ENCODE assay signal across 19 cellular contexts in the genomic region with DNA sequence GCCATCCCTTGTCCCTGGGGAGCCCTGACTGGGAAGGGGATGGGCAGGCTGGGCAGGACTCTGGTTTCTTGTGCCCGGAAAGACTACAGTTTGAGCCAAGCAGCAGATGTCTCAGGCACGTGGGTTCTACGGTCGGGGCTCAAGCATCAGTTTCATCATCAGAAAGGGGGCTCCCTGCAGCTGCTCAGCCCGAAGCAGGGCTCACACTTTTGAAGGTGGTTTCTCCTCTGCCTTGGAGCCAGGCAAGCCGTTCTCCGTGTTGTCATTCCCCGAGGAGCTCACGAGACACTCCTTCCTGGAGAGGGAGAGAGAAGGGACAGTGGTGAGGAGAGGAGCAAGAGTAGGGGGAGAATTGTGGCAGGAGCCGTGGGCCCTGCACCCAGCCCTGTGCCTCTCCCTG. TPM values are rescaled to one million over a fixed set of nuclear protein-coding genes. Genes with fewer than 3 reads are reported as not detected.
DNase-seq lines count a peak whose midpoint lies in the region; ATAC-seq and TF ChIP-seq lines count a peak whose summit lies in the region.
"Had no signal": no experiment of that assay in that cellular context is flagged by ENCODE, and none has a peak within 500 bp of the region (broad histone marks: within the 10 kb centered on the region; RNA-seq: fewer than 3 reads in every experiment).

No MANE protein-coding gene starts in this region.

- in situ Hi-C loops in Panc1 (cut with HindIII; ENCODE audit: low pct_unique_long_range_greater_than_20kb, low sequenced_read_pairs): no loop called here

- no peak overlapping the region for H3K27ac ChIP-seq in Panc1 (ENCODE audit: low read length)
- no peak overlapping the region for H3K27ac ChIP-seq in upper lobe of right lung
- H3K27ac ChIP-seq: BLaER1 had no signal

- H3K27me3 ChIP-seq in Panc1 (ENCODE audit: control insufficient read depth, insufficient read depth, low read length) (peaks cover 10% of the 10 kb centered on the region; the same call in 1 of the 2 replicates), upper lobe of right lung (peaks cover 9% of the 10 kb centered on the region)
- H3K27me3 ChIP-seq: BLaER1 had no signal

- H3K4me3 Mint-ChIP-seq in activated naive CD8-positive, alpha-beta T cell treated with anti-CD3 and anti-CD28 coated beads, Interleukin-2, amount 50 U/mL, for 24 hours: no peak overlapping the region
- no peak overlapping the region for H3K4me3 Mint-ChIP-seq in activated naive CD8-positive, alpha-beta T cell treated with anti-CD3 and anti-CD28 coated beads for 36 hours
- no peak overlapping the region for H3K4me3 Mint-ChIP-seq in T-helper 17 cell
- H3K4me3 Mint-ChIP-seq: CD14-positive monocyte; CD4-positive, alpha-beta memory T cell; GM23338 had no signal

- H3K9me3 Mint-ChIP-seq in activated naive CD8-positive, alpha-beta T cell treated with anti-CD3 and anti-CD28 coated beads, Interleukin-2, amount 50 U/mL, for 24 hours: no peaks in the 10 kb centered on the region
- no peaks in the 10 kb centered on the region for H3K9me3 Mint-ChIP-seq in activated naive CD8-positive, alpha-beta T cell treated with anti-CD3 and anti-CD28 coated beads for 36 hours
- H3K9me3 Mint-ChIP-seq: CD4-positive, alpha-beta memory T cell; GM23338 had no signal

- TF ChIP-seq CTCF in Panc1 (IDR thresholded peaks at IDR 0.05): no peak
- no peak for TF ChIP-seq CTCF in upper lobe of right lung (IDR thresholded peaks at IDR 0.05)

- H3K4me1 ChIP-seq in Panc1 (ENCODE audit: control insufficient read depth, insufficient read depth, low read length): no peaks in the 10 kb centered on the region
- H3K4me1 ChIP-seq in upper lobe of right lung: no peaks in the 10 kb centered on the region
- H3K4me1 ChIP-seq: BLaER1 had no signal

- CTCF ChIA-PET in Panc1 (lab: Charles Lee): no interaction called here

- H3K9me3 ChIP-seq in Panc1 (ENCODE audit: control insufficient read depth, insufficient read depth, low read depth, low read length) (no peaks in the 10 kb centered on the region), upper lobe of right lung (no peaks in the 10 kb centered on the region), T-helper 17 cell (ENCODE audit: control insufficient read depth, low read length, poor library complexity, severe bottlenecking) (no peaks in the 10 kb centered on the region)
- H3K9me3 ChIP-seq: BLaER1 had no signal

- no peaks in the 10 kb centered on the region for H3K36me3 ChIP-seq in Panc1 (ENCODE audit: control insufficient read depth, insufficient read depth, low read length)
- H3K36me3 ChIP-seq in upper lobe of right lung: no peaks in the 10 kb centered on the region
- H3K36me3 ChIP-seq: BLaER1 had no signal

- no peak overlapping the region for H3K27ac Mint-ChIP-seq in activated naive CD8-positive, alpha-beta T cell treated with anti-CD3 and anti-CD28 coated beads, Interleukin-2, amount 50 U/mL, for 24 hours
- no peak overlapping the region for H3K27ac Mint-ChIP-seq in activated naive CD8-positive, alpha-beta T cell treated with anti-CD3 and anti-CD28 coated beads for 36 hours
- no peak overlapping the region for H3K27ac Mint-ChIP-seq in T-helper 17 cell
- H3K27ac Mint-ChIP-seq: CD14-positive monocyte, GM23338 had no signal

- DNase-seq in activated naive CD8-positive, alpha-beta T cell treated with anti-CD3 and anti-CD28 coated beads, Interleukin-2, amount 50 U/mL, for 24 hours: no peak
- DNase-seq in activated naive CD8-positive, alpha-beta T cell treated with anti-CD3 and anti-CD28 coated beads for 36 hours: no peak
- DNase-seq in Panc1 (ENCODE audit: low read depth, low spot score): no peak
- peak; percentile 74 for DNase-seq in posterior vena cava (ENCODE audit: low spot score)
- DNase-seq in upper lobe of right lung: peak; percentile 52
- DNase-seq in activated CD4-positive, alpha-beta T cell treated with anti-CD3 and anti-CD28 coated beads, Interleukin-2, amount 50 U/mL, for 48 hours: no peak
- DNase-seq in T-helper 17 cell: no peak
- DNase-seq: 8988T; CD4-positive, alpha-beta memory T cell; DMS79; GDM1; HCEC 1CT had no signal

- no peaks in the 10 kb centered on the region for H3K36me3 Mint-ChIP-seq in activated naive CD8-positive, alpha-beta T cell treated with anti-CD3 and anti-CD28 coated beads, Interleukin-2, amount 50 U/mL, for 24 hours (ENCODE audit: low read depth)
- no peaks in the 10 kb centered on the region for H3K36me3 Mint-ChIP-seq in activated naive CD8-positive, alpha-beta T cell treated with anti-CD3 and anti-CD28 coated beads for 36 hours
- H3K36me3 Mint-ChIP-seq in T-helper 17 cell (ENCODE audit: low read depth): peaks cover 1% of the 10 kb centered on the region
- H3K36me3 Mint-ChIP-seq: CD14-positive monocyte; CD4-positive, alpha-beta memory T cell had no signal

- no peaks in the 10 kb centered on the region for H3K4me1 Mint-ChIP-seq in activated naive CD8-positive, alpha-beta T cell treated with anti-CD3 and anti-CD28 coated beads, Interleukin-2, amount 50 U/mL, for 24 hours
- no peaks in the 10 kb centered on the region for H3K4me1 Mint-ChIP-seq in activated naive CD8-positive, alpha-beta T cell treated with anti-CD3 and anti-CD28 coated beads for 36 hours
- H3K4me1 Mint-ChIP-seq in T-helper 17 cell: peaks cover 3% of the 10 kb centered on the region
- H3K4me1 Mint-ChIP-seq: CD4-positive, alpha-beta memory T cell had no signal

- intact Hi-C loops in Panc1 (cut with micrococcal nuclease; ENCODE audit: unreplicated experiment) (no loop called here), posterior vena cava (cut with DNase I) (no loop called here), upper lobe of right lung (cut with DNase I) (no loop called here)

- H3K4me3 ChIP-seq in Panc1 (ENCODE audit: low read depth in 2 of 2, low read length in 2 of 2) (no peak overlapping the region), upper lobe of right lung (no peak overlapping the region)
- H3K4me3 ChIP-seq: BLaER1, GM23338 had no signal

- BruUV-seq in Panc1 (replicated peaks; lab: Mats Ljungman, UMichigan): no TSS peak

- peaks cover 29% of the 10 kb centered on the region for H3K27me3 Mint-ChIP-seq in activated naive CD8-positive, alpha-beta T cell treated with anti-CD3 and anti-CD28 coated beads, Interleukin-2, amount 50 U/mL, for 24 hours
- peaks cover 19% of the 10 kb centered on the region for H3K27me3 Mint-ChIP-seq in activated naive CD8-positive, alpha-beta T cell treated with anti-CD3 and anti-CD28 coated beads for 36 hours
- peaks cover 60% of the 10 kb centered on the region for H3K27me3 Mint-ChIP-seq in T-helper 17 cell

- peak; percentile 7 for ATAC-seq in activated naive CD8-positive, alpha-beta T cell treated with anti-CD3 and anti-CD28 coated beads, Interleukin-2, amount 50 U/mL, for 24 hours
- ATAC-seq in Panc1 (peak; percentile 20; the same call in 1 of the 2 replicates), upper lobe of right lung (no peak), T-helper 17 cell (no peak)
- ATAC-seq: GM23338 had no signal

- POLR2A ChIA-PET in Panc1 (lab: Charles Lee): no interaction called here

RNA-seq across cellular contexts. Expression of a gene that starts 15.8 kb away (rescaled TPM):
- under 1 TPM; 0.41 to 0.58 TPM for total RNA-seq in activated naive CD8-positive, alpha-beta T cell treated with anti-CD3 and anti-CD28 coated beads for 36 hours
- total RNA-seq in Panc1 (2021; ENCODE audit: unreplicated experiment): 0.33 TPM
- polyA plus RNA-seq in Panc1 (2012; ENCODE audit: insufficient read length): not detected
- 1 to 10 TPM; 3.5 to 9.8 TPM for total RNA-seq in posterior vena cava
- total RNA-seq in upper lobe of right lung: 7.2 TPM
- total RNA-seq in T-helper 17 cell: not detected
- total RNA-seq: CD4-positive, alpha-beta memory T cell; HT-29 had no signal
- polyA plus RNA-seq: CD14-positive monocyte; CD4-positive, alpha-beta memory T cell had no signal

RNA-seq across cellular contexts. Expression of a gene that starts 39.6 kb away (rescaled TPM):
- not detected for total RNA-seq in activated naive CD8-positive, alpha-beta T cell treated with anti-CD3 and anti-CD28 coated beads for 36 hours
- total RNA-seq in Panc1 (2021; ENCODE audit: unreplicated experiment) (not detected), posterior vena cava (1 to 10 TPM in 1 of 2 donors, under 1 TPM in 1; 0.14 to 1.4 TPM), upper lobe of right lung (2.5 TPM), T-helper 17 cell (not detected)
- not detected for polyA plus RNA-seq in Panc1 (2012; ENCODE audit: insufficient read length)
- total RNA-seq: A673; CD4-positive, alpha-beta memory T cell; Daoy; HT-29 had no signal
- polyA plus RNA-seq: CD14-positive monocyte; CD4-positive, alpha-beta memory T cell; GM23338 had no signal

RNA-seq across cellular contexts. Expression of a gene that starts 50.1 kb away (rescaled TPM):
- total RNA-seq in activated naive CD8-positive, alpha-beta T cell treated with anti-CD3 and anti-CD28 coated beads for 36 hours: not detected
- total RNA-seq in Panc1 (2021; ENCODE audit: unreplicated experiment): not detected
- not detected for polyA plus RNA-seq in Panc1 (2012; ENCODE audit: insufficient read length)
- not detected for total RNA-seq in posterior vena cava
- not detected for total RNA-seq in upper lobe of right lung
- total RNA-seq in T-helper 17 cell: under 1 TPM; 0.13 to 0.30 TPM
- total RNA-seq: A673, Daoy, GM23338, HT-29 had no signal
- polyA plus RNA-seq: AG04450, GM23338 had no signal

RNA-seq across cellular contexts. Expression of a gene that starts 59.9 kb away (rescaled TPM):
- total RNA-seq in activated naive CD8-positive, alpha-beta T cell treated with anti-CD3 and anti-CD28 coated beads for 36 hours: not detected
- total RNA-seq in Panc1 (2021; ENCODE audit: unreplicated experiment): not detected
- not detected for polyA plus RNA-seq in Panc1 (2012; ENCODE audit: insufficient read length)
- not detected for total RNA-seq in posterior vena cava
- 3.0 TPM for total RNA-seq in upper lobe of right lung
- not detected for total RNA-seq in T-helper 17 cell
- total RNA-seq: A673, Daoy had no signal
- polyA plus RNA-seq: AG04450; CD14-positive monocyte; CD4-positive, alpha-beta memory T cell had no signal

Comparison
In these comparisons a context has a peak if more than half of its experiments do, and no peak if none do; other contexts are left out.
1. ATAC-seq: peak in activated naive CD8-positive, alpha-beta T cell treated with anti-CD3 and anti-CD28 coated beads, Interleukin-2, amount 50 U/mL, for 24 hours (single experiment) and Panc1 (single experiment); none in upper lobe of right lung (single experiment) and T-helper 17 cell (single experiment).
2. DNase-seq: peak in posterior vena cava (single experiment) and upper lobe of right lung (single experiment); none in activated naive CD8-positive, alpha-beta T cell treated with anti-CD3 and anti-CD28 coated beads, Interleukin-2, amount 50 U/mL, for 24 hours (single experiment), activated naive CD8-positive, alpha-beta T cell treated with anti-CD3 and anti-CD28 coated beads for 36 hours (single experiment), Panc1 (single experiment), activated CD4-positive, alpha-beta T cell treated with anti-CD3 and anti-CD28 coated beads, Interleukin-2, amount 50 U/mL, for 48 hours (0 of 2) and T-helper 17 cell (0 of 3).